Comparison of ENCODE assay signal across 15 cellular contexts in the genomic region with DNA sequence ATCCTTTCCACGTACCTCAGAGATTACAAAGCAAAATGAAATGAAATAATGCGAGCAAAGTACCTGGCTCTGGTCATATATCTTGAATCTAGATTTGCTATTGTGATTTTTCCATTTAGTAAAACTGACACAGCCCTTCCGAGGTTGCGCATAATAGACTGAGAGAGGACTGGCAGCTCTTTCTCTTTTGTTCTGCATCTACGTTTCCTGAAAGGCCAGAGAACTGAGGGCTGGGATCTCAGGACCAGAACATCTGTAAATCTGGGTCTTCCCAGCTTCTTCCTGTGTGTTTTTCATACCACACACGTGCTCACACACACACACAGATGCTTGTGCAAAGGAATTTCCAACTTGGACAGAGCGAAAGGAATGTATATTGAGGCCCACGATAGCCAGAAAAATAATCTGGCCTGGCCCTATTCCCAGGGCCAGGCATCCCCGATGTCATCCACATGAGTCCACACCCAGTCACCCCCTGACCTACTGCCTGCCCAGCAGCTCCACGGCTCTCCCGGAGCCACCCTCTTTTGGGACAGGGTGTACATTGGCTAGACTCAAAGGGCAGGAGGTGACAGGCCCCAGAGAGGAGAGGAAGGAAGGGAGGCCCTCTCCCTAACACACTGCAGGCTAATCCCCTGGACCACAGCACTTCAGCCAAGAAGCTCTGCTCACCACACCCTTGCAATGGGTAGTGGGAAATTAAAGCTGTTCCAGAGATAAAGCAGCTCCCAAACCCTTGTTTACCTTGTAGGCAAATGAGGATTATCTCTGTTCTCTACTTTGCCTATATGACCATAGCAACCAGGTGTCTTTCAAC. TPM values are rescaled to one million over a fixed set of nuclear protein-coding genes. Genes with fewer than 3 reads are reported as not detected.
A peak's percentile ranks its signal among the peaks of the same experiment; 100 is the strongest.
DNase-seq lines count a peak whose midpoint lies in the region; ATAC-seq and TF ChIP-seq lines count a peak whose summit lies in the region.
"Had no signal": no experiment of that assay in that cellular context is flagged by ENCODE, and none has a peak within 500 bp of the region (broad histone marks: within the 10 kb centered on the region; RNA-seq: fewer than 3 reads in every experiment).

No MANE protein-coding gene starts in this region.

- peaks cover 5% of the 10 kb centered on the region for H3F3A ChIP-seq in GM23338 (replicated peaks; ENCODE audit: low read depth)

- H3K79me2 ChIP-seq in GM23338 (replicated peaks; ENCODE audit: insufficient read depth), result no peaks in the 10 kb centered on the region

- no peaks in the 10 kb centered on the region for H3K9me2 ChIP-seq in GM23338 (ENCODE audit: insufficient read depth)

- H3K4me3 ChIP-seq in GM23338 (no peak overlapping the region), heart left ventricle (no peak overlapping the region), sigmoid colon (no peak overlapping the region)

- H3K9me3 Mint-ChIP-seq in GM23338, result peaks cover 19% of the 10 kb centered on the region
- H3K9me3 Mint-ChIP-seq: activated CD4-positive, alpha-beta memory T cell treated with anti-CD3 and anti-CD28 coated beads, Interleukin-2, amount 10 ng/mL, durations not matched to agents 7 days and 5 days; neural crest cell had no signal

- H3K27ac Mint-ChIP-seq in GM23338, result peak overlapping the region; percentile 73
- H3K27ac Mint-ChIP-seq: activated CD4-positive, alpha-beta memory T cell treated with anti-CD3 and anti-CD28 coated beads, Interleukin-2, amount 10 ng/mL, durations not matched to agents 7 days and 5 days; activated naive CD8-positive, alpha-beta T cell had no signal

- H3K27me3 Mint-ChIP-seq in GM23338 (ENCODE audit: insufficient read depth, low read depth, poor library complexity), result peaks cover 10% of the 10 kb centered on the region
- H3K27me3 Mint-ChIP-seq: activated CD4-positive, alpha-beta memory T cell treated with anti-CD3 and anti-CD28 coated beads, Interleukin-2, amount 10 ng/mL, durations not matched to agents 7 days and 5 days; activated naive CD8-positive, alpha-beta T cell had no signal

- H2AFZ ChIP-seq in GM23338, result no peak overlapping the region

- TF ChIP-seq EP300 in sigmoid colon (IDR thresholded peaks at IDR 0.05), result no peak

- H3K9me3 ChIP-seq in heart left ventricle, result no peaks in the 10 kb centered on the region
- H3K9me3 ChIP-seq in sigmoid colon, result no peaks in the 10 kb centered on the region

- H3K27me3 ChIP-seq in GM23338 (ENCODE audit: insufficient read depth) (no peaks in the 10 kb centered on the region), heart left ventricle (no peaks in the 10 kb centered on the region), sigmoid colon (no peaks in the 10 kb centered on the region)

- intact Hi-C loops in heart left ventricle (cut with DNase I), result no loop called here
- intact Hi-C loops in sigmoid colon (cut with DNase I), result no loop called here

- 27 to 39% (median 32%) methylated on average over 11 of the region's 11 CpGs for WGBS in heart left ventricle, 4 donors
- WGBS in sigmoid colon, 2 donors, result 57 to 58% methylated on average over 11 of the region's 11 CpGs

- no peaks in the 10 kb centered on the region for H4K20me1 ChIP-seq in GM23338 (replicated peaks; ENCODE audit: insufficient read depth)

- H3K4me1 ChIP-seq in GM23338 (ENCODE audit: insufficient read depth) (peaks cover 16% of the 10 kb centered on the region), heart left ventricle (peaks cover 0 to 10% (median 3%) of the 10 kb centered on the region in 12 donors), sigmoid colon (no peaks in the 10 kb centered on the region)

- no peak overlapping the region for H3K4me2 ChIP-seq in GM23338

- H3K4me1 Mint-ChIP-seq in GM23338, result peaks cover 16% of the 10 kb centered on the region
- H3K4me1 Mint-ChIP-seq: neural crest cell had no signal

- no peak overlapping the region for H3K4me3 Mint-ChIP-seq in GM23338
- H3K4me3 Mint-ChIP-seq: activated CD4-positive, alpha-beta memory T cell treated with anti-CD3 and anti-CD28 coated beads, Interleukin-2, amount 10 ng/mL, durations not matched to agents 7 days and 5 days; activated naive CD8-positive, alpha-beta T cell; neural crest cell had no signal

- H3K36me3 ChIP-seq in GM23338 (ENCODE audit: insufficient read depth), result 0 out of 2 replicates have a peak, but pooled peaks cover 5% of the 10 kb centered on the region
- H3K36me3 ChIP-seq in heart left ventricle, result no peaks in the 10 kb centered on the region
- H3K36me3 ChIP-seq in sigmoid colon, result no peaks in the 10 kb centered on the region

- DNase-seq in GM23338 (ENCODE audit: low spot score) (no peak), amniotic epithelial cell (ENCODE audit: low read depth) (peak; percentile 52), heart left ventricle (peak; percentile 27 to 78 (median 50)), sigmoid colon (peak; percentile 65), SKM-1 treated with dmso at 0.1 percent for 144 hours (lab: John Stamatoyannopoulos, UW; ENCODE audit: unreplicated experiment) (no peak), NCI-H2107 (lab: John Stamatoyannopoulos, UW) (no peak), GM19240 (ENCODE audit: insufficient read length, low spot score) (no peak)
- DNase-seq: activated CD4-positive, alpha-beta memory T cell treated with anti-CD3 and anti-CD28 coated beads, Interleukin-2, amount 10 ng/mL, durations not matched to agents 7 days and 5 days; effector memory CD4-positive, alpha-beta T cell; NCI-H1092; stimulated activated CD4-positive, alpha-beta T cell treated with anti-CD3 and anti-CD28 coated beads, Interleukin-2, amount 100 ng/mL, for 48 hours had no signal

- peaks cover 20% of the 10 kb centered on the region for H3K36me3 Mint-ChIP-seq in GM23338 (ENCODE audit: low read depth)

- no peak for TF ChIP-seq POLR2A in heart left ventricle (IDR thresholded peaks at IDR 0.05)
- TF ChIP-seq POLR2A in sigmoid colon (IDR thresholded peaks at IDR 0.05), result no peak

- TF ChIP-seq CTCF in GM23338 (conservative IDR thresholded peaks at IDR 0.05; ENCODE audit: low read depth in 2 of 2), result no peak
- TF ChIP-seq CTCF in heart left ventricle (IDR thresholded peaks at IDR 0.05), result no peak
- no peak for TF ChIP-seq CTCF in sigmoid colon (IDR thresholded peaks at IDR 0.05)

- H3K27ac ChIP-seq in GM23338 (ENCODE audit: low read depth) (no peak overlapping the region), heart left ventricle (peak overlapping the region in 9 of 12 donors; percentile 5 to 68 (median 46)), sigmoid colon (peak overlapping the region in 1 of 4 donors; percentile 9)
- H3K27ac ChIP-seq: HL-60 had no signal

- ATAC-seq in GM23338, result no peak; the same call in 2 of the 3 replicates
- peak; percentile 94 to 97 (median 94) for ATAC-seq in heart left ventricle
- ATAC-seq in GM19397 (IDR thresholded peaks at IDR 0.05; ENCODE audit: unreplicated experiment), result no peak

TF ChIP-seq in GM23338, 12 proteins besides CTCF, POLR2A, EP300 and RAD21:
- TF ChIP-seq EZH2 (IDR thresholded peaks at IDR 0.05; ENCODE audit: low read depth, unreplicated experiment) (no peak), ZNF331 (CRISPR knock-in tag; IDR thresholded peaks at IDR 0.05; ENCODE audit: low read depth) (no peak), POLR2AphosphoS5 (IDR thresholded peaks at IDR 0.05; ENCODE audit: low read depth) (no peak), NANOG (IDR thresholded peaks at IDR 0.05; ENCODE audit: borderline replicate concordance) (no peak), JUNB (IDR thresholded peaks at IDR 0.05; ENCODE audit: unreplicated experiment) (no peak)
TF ChIP-seq in GM23338: peak in this region for 0.

RNA-seq across cellular contexts. Expression of a gene that starts 41.8 kb away (rescaled TPM):
- 108 and 116 TPM in 2 replicates for total RNA-seq in GM23338 (2014; rRNA removed; shearing (Covaris generic))
- polyA plus RNA-seq in GM23338 (2016; fragmentation: Nextera tagmentation; extraction: Ambion mirVana) (130 and 132 TPM in 2 replicates), heart left ventricle (10 to 100 TPM; 25.5 to 34.0 TPM), sigmoid colon (10 to 100 TPM; 13.8 to 27.1 (median 22.0) TPM)
- total RNA-seq in heart left ventricle (10 to 100 TPM; 18.1 to 29.6 (median 22.5) TPM), sigmoid colon (10 to 100 TPM; 22.7 to 34.2 (median 26.0) TPM)

Comparison
In these comparisons a context has a peak if more than half of its experiments do, and no peak if none do; other contexts are left out.
1. ATAC-seq: peak in heart left ventricle (4 of 4); none in GM23338 (single experiment) and GM19397 (single experiment).
2. DNase-seq: peak in amniotic epithelial cell (single experiment), heart left ventricle (5 of 5) and sigmoid colon (single experiment); none in GM23338 (single experiment), SKM-1 treated with dmso at 0.1 percent for 144 hours (single experiment), NCI-H2107 (single experiment) and GM19240 (single experiment).